In the genomic region with DNA sequence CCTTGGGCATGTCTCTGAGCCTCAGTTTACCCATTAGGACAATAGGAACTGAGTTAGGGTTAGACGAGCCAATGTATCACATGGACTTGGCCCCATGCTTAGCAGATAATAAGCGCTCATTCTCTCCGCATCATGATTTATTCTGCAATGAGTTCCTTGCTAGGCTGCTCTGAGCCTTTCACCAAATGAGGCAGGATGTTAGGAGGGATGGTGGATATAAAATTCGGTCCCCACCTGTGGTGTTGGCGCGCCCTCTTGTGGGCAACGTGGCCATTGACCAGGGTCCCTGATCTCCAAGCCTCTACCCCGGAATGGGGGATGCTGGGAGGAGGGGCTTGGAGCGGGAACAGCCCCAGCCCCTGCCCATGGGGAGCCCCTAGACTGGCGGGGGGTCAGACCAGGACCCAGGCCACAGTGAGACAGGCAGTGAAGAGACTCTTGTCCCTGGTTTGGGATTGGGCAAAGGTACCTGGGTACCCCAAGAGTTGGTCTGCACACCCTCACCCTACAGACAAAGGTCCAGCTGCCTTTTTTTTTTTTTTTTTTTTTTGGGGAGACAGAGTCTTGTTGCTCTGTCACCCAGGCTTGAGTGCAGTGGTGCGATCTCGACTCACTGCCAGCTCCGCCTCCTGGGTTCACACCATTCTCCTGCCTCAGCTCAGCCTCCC, we compare ENCODE assay signal across 1 cellular context.
TF ChIP-seq lines count a peak whose summit lies in the region.

No MANE protein-coding gene starts in this region.

TF ChIP-seq in GM12878, 131 proteins besides CTCF, POLR2A, EP300 and RAD21 (continued from another document):
- TF ChIP-seq RELA (IDR thresholded peaks at IDR 0.05; ENCODE audit: borderline replicate concordance, partially characterized antibody) = peak; percentile 18
- TF ChIP-seq, protein P1, sequence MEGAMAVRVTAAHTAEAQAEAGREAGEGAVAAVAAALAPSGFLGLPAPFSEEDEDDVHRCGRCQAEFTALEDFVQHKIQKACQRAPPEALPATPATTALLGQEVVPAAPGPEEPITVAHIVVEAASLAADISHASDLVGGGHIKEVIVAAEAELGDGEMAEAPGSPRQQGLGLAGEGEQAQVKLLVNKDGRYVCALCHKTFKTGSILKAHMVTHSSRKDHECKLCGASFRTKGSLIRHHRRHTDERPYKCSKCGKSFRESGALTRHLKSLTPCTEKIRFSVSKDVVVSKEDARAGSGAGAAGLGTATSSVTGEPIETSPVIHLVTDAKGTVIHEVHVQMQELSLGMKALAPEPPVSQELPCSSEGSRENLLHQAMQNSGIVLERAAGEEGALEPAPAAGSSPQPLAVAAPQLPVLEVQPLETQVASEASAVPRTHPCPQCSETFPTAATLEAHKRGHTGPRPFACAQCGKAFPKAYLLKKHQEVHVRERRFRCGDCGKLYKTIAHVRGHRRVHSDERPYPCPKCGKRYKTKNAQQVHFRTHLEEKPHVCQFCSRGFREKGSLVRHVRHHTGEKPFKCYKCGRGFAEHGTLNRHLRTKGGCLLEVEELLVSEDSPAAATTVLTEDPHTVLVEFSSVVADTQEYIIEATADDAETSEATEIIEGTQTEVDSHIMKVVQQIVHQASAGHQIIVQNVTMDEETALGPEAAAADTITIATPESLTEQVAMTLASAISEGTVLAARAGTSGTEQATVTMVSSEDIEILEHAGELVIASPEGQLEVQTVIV (IDR thresholded peaks at IDR 0.05; ENCODE audit: borderline replicate concordance, partially characterized antibody) = no peak
- no peak for TF ChIP-seq MEF2A (IDR thresholded peaks at IDR 0.05; ENCODE audit: insufficient read depth, low read depth, low read length)
- no peak for TF ChIP-seq NR2C1 (IDR thresholded peaks at IDR 0.05)
- no peak for TF ChIP-seq PAX5 (IDR thresholded peaks at IDR 0.05; ENCODE audit: borderline replicate concordance, low read depth, low read length)
- TF ChIP-seq, protein P2, sequence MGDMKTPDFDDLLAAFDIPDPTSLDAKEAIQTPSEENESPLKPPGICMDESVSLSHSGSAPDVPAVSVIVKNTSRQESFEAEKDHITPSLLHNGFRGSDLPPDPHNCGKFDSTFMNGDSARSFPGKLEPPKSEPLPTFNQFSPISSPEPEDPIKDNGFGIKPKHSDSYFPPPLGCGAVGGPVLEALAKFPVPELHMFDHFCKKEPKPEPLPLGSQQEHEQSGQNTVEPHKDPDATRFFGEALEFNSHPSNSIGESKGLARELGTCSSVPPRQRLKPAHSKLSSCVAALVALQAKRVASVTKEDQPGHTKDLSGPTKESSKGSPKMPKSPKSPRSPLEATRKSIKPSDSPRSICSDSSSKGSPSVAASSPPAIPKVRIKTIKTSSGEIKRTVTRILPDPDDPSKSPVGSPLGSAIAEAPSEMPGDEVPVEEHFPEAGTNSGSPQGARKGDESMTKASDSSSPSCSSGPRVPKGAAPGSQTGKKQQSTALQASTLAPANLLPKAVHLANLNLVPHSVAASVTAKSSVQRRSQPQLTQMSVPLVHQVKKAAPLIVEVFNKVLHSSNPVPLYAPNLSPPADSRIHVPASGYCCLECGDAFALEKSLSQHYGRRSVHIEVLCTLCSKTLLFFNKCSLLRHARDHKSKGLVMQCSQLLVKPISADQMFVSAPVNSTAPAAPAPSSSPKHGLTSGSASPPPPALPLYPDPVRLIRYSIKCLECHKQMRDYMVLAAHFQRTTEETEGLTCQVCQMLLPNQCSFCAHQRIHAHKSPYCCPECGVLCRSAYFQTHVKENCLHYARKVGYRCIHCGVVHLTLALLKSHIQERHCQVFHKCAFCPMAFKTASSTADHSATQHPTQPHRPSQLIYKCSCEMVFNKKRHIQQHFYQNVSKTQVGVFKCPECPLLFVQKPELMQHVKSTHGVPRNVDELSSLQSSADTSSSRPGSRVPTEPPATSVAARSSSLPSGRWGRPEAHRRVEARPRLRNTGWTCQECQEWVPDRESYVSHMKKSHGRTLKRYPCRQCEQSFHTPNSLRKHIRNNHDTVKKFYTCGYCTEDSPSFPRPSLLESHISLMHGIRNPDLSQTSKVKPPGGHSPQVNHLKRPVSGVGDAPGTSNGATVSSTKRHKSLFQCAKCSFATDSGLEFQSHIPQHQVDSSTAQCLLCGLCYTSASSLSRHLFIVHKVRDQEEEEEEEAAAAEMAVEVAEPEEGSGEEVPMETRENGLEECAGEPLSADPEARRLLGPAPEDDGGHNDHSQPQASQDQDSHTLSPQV (IDR thresholded peaks at IDR 0.05) = no peak
- no peak for TF ChIP-seq JUNB (IDR thresholded peaks at IDR 0.05)
- TF ChIP-seq FOXM1 (IDR thresholded peaks at IDR 0.05; ENCODE audit: low read depth, low read length) = no peak
- no peak for TF ChIP-seq ZBED1 (IDR thresholded peaks at IDR 0.05; ENCODE audit: borderline replicate concordance)
- TF ChIP-seq, protein P3, sequence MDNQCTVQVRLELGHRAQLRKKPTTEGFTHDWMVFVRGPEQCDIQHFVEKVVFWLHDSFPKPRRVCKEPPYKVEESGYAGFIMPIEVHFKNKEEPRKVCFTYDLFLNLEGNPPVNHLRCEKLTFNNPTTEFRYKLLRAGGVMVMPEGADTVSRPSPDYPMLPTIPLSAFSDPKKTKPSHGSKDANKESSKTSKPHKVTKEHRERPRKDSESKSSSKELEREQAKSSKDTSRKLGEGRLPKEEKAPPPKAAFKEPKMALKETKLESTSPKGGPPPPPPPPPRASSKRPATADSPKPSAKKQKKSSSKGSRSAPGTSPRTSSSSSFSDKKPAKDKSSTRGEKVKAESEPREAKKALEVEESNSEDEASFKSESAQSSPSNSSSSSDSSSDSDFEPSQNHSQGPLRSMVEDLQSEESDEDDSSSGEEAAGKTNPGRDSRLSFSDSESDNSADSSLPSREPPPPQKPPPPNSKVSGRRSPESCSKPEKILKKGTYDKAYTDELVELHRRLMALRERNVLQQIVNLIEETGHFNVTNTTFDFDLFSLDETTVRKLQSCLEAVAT (IDR thresholded peaks at IDR 0.05) = no peak
- peak; percentile 82 for TF ChIP-seq YY1 (IDR thresholded peaks at IDR 0.05; ENCODE audit: low read depth, low read length)
- TF ChIP-seq TARDBP (IDR thresholded peaks at IDR 0.05; ENCODE audit: borderline replicate concordance) = 0 out of 2 replicates have a peak, but pooled peaks have one; percentile 24
- no peak for TF ChIP-seq DPF2 (IDR thresholded peaks at IDR 0.05)
- TF ChIP-seq SMAD1 (IDR thresholded peaks at IDR 0.05; ENCODE audit: low read depth, partially characterized antibody) = no peak
- TF ChIP-seq, protein P4, sequence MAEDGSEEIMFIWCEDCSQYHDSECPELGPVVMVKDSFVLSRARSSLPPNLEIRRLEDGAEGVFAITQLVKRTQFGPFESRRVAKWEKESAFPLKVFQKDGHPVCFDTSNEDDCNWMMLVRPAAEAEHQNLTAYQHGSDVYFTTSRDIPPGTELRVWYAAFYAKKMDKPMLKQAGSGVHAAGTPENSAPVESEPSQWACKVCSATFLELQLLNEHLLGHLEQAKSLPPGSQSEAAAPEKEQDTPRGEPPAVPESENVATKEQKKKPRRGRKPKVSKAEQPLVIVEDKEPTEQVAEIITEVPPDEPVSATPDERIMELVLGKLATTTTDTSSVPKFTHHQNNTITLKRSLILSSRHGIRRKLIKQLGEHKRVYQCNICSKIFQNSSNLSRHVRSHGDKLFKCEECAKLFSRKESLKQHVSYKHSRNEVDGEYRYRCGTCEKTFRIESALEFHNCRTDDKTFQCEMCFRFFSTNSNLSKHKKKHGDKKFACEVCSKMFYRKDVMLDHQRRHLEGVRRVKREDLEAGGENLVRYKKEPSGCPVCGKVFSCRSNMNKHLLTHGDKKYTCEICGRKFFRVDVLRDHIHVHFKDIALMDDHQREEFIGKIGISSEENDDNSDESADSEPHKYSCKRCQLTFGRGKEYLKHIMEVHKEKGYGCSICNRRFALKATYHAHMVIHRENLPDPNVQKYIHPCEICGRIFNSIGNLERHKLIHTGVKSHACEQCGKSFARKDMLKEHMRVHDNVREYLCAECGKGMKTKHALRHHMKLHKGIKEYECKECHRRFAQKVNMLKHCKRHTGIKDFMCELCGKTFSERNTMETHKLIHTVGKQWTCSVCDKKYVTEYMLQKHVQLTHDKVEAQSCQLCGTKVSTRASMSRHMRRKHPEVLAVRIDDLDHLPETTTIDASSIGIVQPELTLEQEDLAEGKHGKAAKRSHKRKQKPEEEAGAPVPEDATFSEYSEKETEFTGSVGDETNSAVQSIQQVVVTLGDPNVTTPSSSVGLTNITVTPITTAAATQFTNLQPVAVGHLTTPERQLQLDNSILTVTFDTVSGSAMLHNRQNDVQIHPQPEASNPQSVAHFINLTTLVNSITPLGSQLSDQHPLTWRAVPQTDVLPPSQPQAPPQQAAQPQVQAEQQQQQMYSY (CRISPR knock-in tag; IDR thresholded peaks at IDR 0.05) = no peak
- peak; percentile 99 for TF ChIP-seq SMC3 (IDR thresholded peaks at IDR 0.05; ENCODE audit: borderline replicate concordance, low read length)
- TF ChIP-seq RB1 (IDR thresholded peaks at IDR 0.05; ENCODE audit: borderline replicate concordance) = peak; percentile 58; the same call in 1 of the 2 replicates
- TF ChIP-seq IKZF1 (conservative IDR thresholded peaks at IDR 0.05) = no peak
- TF ChIP-seq POU2F2 (IDR thresholded peaks at IDR 0.05; ENCODE audit: borderline replicate concordance, low read depth, low read length) = peak; percentile 68; the same call in 1 of the 3 replicates
- peak; percentile 74; the same call in 1 of the 2 replicates for TF ChIP-seq SMARCA5 (IDR thresholded peaks at IDR 0.05)
